In genomic region chr1:208154679-208155078, GRCh38 we compare ENCODE assay signal across 19 cellular contexts.
A peak's percentile ranks its signal among the peaks of the same experiment; 100 is the strongest.
DNase-seq lines count a peak whose midpoint lies in the region; ATAC-seq and TF ChIP-seq lines count a peak whose summit lies in the region.
"Had no signal": no experiment of that assay in that cellular context is flagged by ENCODE, and none has a peak within 500 bp of the region (broad histone marks: within the 10 kb centered on the region; RNA-seq: fewer than 3 reads in every experiment).

No MANE protein-coding gene starts in this region.

- CTCF ChIA-PET in HCT116 (lab: Charles Lee): no interaction called here

- RAD21 ChIA-PET in HCT116 (lab: Charles Lee; ENCODE audit: low non-redundant PET in 1 of 2, low total read pairs in 2 of 2, uncharacterized antibody in 2 of 2, unreplicated experiment in 2 of 2): no interaction called here

- no peaks in the 10 kb centered on the region for H3K36me3 ChIP-seq in HCT116 (ENCODE audit: control insufficient read depth in 1 of 2, insufficient read depth in 2 of 2, low read length in 2 of 2)
- H3K36me3 ChIP-seq: MG63 had no signal

- H3K4me1 Mint-ChIP-seq in T-helper 2 cell treated with Interferon-gamma antibody and Interleukin-4, amounts not matched to agents 5 μg/mL and 100 μg/mL, for 36 hours (ENCODE audit: low read depth): no peaks in the 10 kb centered on the region
- H3K4me1 Mint-ChIP-seq in natural killer cell: no peaks in the 10 kb centered on the region
- H3K4me1 Mint-ChIP-seq: activated naive CD8-positive, alpha-beta T cell treated with anti-CD3 and anti-CD28 coated beads for 36 hours; IgD-negative memory B cell; naive thymus-derived CD4-positive, alpha-beta T cell had no signal

- H3K4me3 ChIP-seq in HCT116 (replicated peaks in 1 of 2; ENCODE audit: low read depth in 1 of 2, low read length in 2 of 2): no peak overlapping the region
- H3K4me3 ChIP-seq: dorsolateral prefrontal cortex, esophagus squamous epithelium, MG63 had no signal

- H3K9me2 ChIP-seq in HCT116 (ENCODE audit: insufficient read depth): no peaks in the 10 kb centered on the region

- H3K36me3 Mint-ChIP-seq in T-helper 2 cell treated with Interferon-gamma antibody and Interleukin-4, amounts not matched to agents 5 μg/mL and 100 μg/mL, for 36 hours (ENCODE audit: low read depth): no peaks in the 10 kb centered on the region
- H3K36me3 Mint-ChIP-seq in natural killer cell: no peaks in the 10 kb centered on the region
- H3K36me3 Mint-ChIP-seq: activated naive CD8-positive, alpha-beta T cell treated with anti-CD3 and anti-CD28 coated beads for 36 hours; CD8-positive, alpha-beta T cell; IgD-negative memory B cell; naive thymus-derived CD4-positive, alpha-beta T cell had no signal

- intact Hi-C loops in HCT116 (cut with micrococcal nuclease): no loop called here
- intact Hi-C loops in left colon (cut with DNase I, micrococcal nuclease): no loop called here
- intact Hi-C loops in posterior vena cava (cut with DNase I): loop anchor here in 1 of 2 donors (1.0 kb wide), 1 partner anchor 95 kb away; no protein-coding TSS in a partner anchor
- intact Hi-C loops in natural killer cell (cut with micrococcal nuclease): no loop called here

- TF ChIP-seq CTCF in HCT116 (IDR thresholded peaks at IDR 0.05 in 2 of 3, conservative IDR thresholded peaks at IDR 0.05 in 1 of 3; ENCODE audit: borderline replicate concordance in 1 of 3, insufficient read depth in 1 of 3, low read depth in 2 of 3, low read length in 2 of 3) (no peak), natural killer cell (IDR thresholded peaks at IDR 0.05) (no peak)

- H3K4me1 ChIP-seq in HCT116 (ENCODE audit: control insufficient read depth in 1 of 2, insufficient read depth in 2 of 2, low read length in 2 of 2): peaks cover 0 to 7% of the 10 kb centered on the region in 2 experiments; a peak in 1 of 4 replicates

- BruUV-seq in HCT116 (replicated peaks; lab: Mats Ljungman, UMichigan): no TSS peak

- H3K27ac ChIP-seq in HCT116 (ENCODE audit: low read depth, low read length): no peak overlapping the region
- H3K27ac ChIP-seq: dorsolateral prefrontal cortex, esophagus squamous epithelium, HL-60 had no signal

- H3K9ac ChIP-seq in HCT116 (ENCODE audit: low read length): no peak overlapping the region

- H3K9me3 Mint-ChIP-seq in T-helper 2 cell treated with Interferon-gamma antibody and Interleukin-4, amounts not matched to agents 5 μg/mL and 100 μg/mL, for 36 hours: no peaks in the 10 kb centered on the region
- no peaks in the 10 kb centered on the region for H3K9me3 Mint-ChIP-seq in natural killer cell
- H3K9me3 Mint-ChIP-seq: activated naive CD8-positive, alpha-beta T cell treated with anti-CD3 and anti-CD28 coated beads for 36 hours; CD8-positive, alpha-beta T cell; IgD-negative memory B cell; naive thymus-derived CD4-positive, alpha-beta T cell had no signal

- H3K27ac Mint-ChIP-seq in T-helper 2 cell treated with Interferon-gamma antibody and Interleukin-4, amounts not matched to agents 5 μg/mL and 100 μg/mL, for 36 hours: no peak overlapping the region
- H3K27ac Mint-ChIP-seq in natural killer cell: no peak overlapping the region
- H3K27ac Mint-ChIP-seq: activated naive CD8-positive, alpha-beta T cell treated with anti-CD3 and anti-CD28 coated beads for 36 hours; CD8-positive, alpha-beta T cell; IgD-negative memory B cell; naive thymus-derived CD4-positive, alpha-beta T cell had no signal

- H3K4me3 Mint-ChIP-seq in T-helper 2 cell treated with Interferon-gamma antibody and Interleukin-4, amounts not matched to agents 5 μg/mL and 100 μg/mL, for 36 hours: no peak overlapping the region
- H3K4me3 Mint-ChIP-seq in natural killer cell: no peak overlapping the region
- H3K4me3 Mint-ChIP-seq: activated naive CD8-positive, alpha-beta T cell treated with anti-CD3 and anti-CD28 coated beads for 36 hours; CD8-positive, alpha-beta T cell; IgD-negative memory B cell; naive thymus-derived CD4-positive, alpha-beta T cell had no signal

- no peak overlapping the region for H2AFZ ChIP-seq in HCT116 (ENCODE audit: low read depth, low read length, poor library complexity, severe bottlenecking)

- ATAC-seq in HCT116 (no peak), left colon (peak; percentile 36), HG03135 (IDR thresholded peaks at IDR 0.05; ENCODE audit: unreplicated experiment) (no peak), natural killer cell (no peak)
- ATAC-seq: CD8-positive, alpha-beta T cell; naive thymus-derived CD4-positive, alpha-beta T cell; SK-N-SH treated with all-trans-retinoic acid at 6 μM for 48 hours had no signal

- no peak for TF ChIP-seq POLR2A in HCT116 (IDR thresholded peaks at IDR 0.05; ENCODE audit: borderline replicate concordance, extremely low read depth, insufficient read depth, insufficient read length)

- TF ChIP-seq RAD21 in HCT116 (IDR thresholded peaks at IDR 0.05; ENCODE audit: low read depth): 0 out of 2 replicates have a peak, but pooled peaks have one; percentile 3

- H3K27me3 ChIP-seq in HCT116 (ENCODE audit: insufficient read depth, low read length): peaks cover 15% of the 10 kb centered on the region
- H3K27me3 ChIP-seq: dorsolateral prefrontal cortex, esophagus squamous epithelium, MG63 had no signal

- H3K27me3 Mint-ChIP-seq in T-helper 2 cell treated with Interferon-gamma antibody and Interleukin-4, amounts not matched to agents 5 μg/mL and 100 μg/mL, for 36 hours (ENCODE audit: low read depth): peaks cover 10% of the 10 kb centered on the region
- peaks cover 6 to 8% of the 10 kb centered on the region in 2 donors for H3K27me3 Mint-ChIP-seq in natural killer cell (ENCODE audit: low read depth in 2 of 2)
- H3K27me3 Mint-ChIP-seq: activated naive CD8-positive, alpha-beta T cell treated with anti-CD3 and anti-CD28 coated beads for 36 hours had no signal

- no peaks in the 10 kb centered on the region for H4K20me1 ChIP-seq in HCT116 (ENCODE audit: insufficient read depth)

- DNase-seq in HCT116 (ENCODE audit: low read depth, low spot score): no peak
- peak; percentile 41 for DNase-seq in astrocyte of the hippocampus (ENCODE audit: low read depth, low spot score)
- DNase-seq in left colon: peak; percentile 61 to 70
- peak; percentile 90 for DNase-seq in posterior vena cava (ENCODE audit: low spot score)
- no peak for DNase-seq in H4 (ENCODE audit: low spot score)
- DNase-seq in T-helper 2 cell treated with Interferon-gamma antibody and Interleukin-4, amounts not matched to agents 5 μg/mL and 100 μg/mL, for 36 hours (ENCODE audit: low spot score): no peak
- no peak for DNase-seq in natural killer cell
- DNase-seq: activated naive CD8-positive, alpha-beta T cell treated with anti-CD3 and anti-CD28 coated beads for 36 hours; CD8-positive, alpha-beta T cell; dorsolateral prefrontal cortex; esophagus squamous epithelium; HCEC 1CT; MG63; naive thymus-derived CD4-positive, alpha-beta T cell; stimulated activated CD4-positive, alpha-beta T cell treated with anti-CD3 and anti-CD28 coated beads, Interleukin-12 subunit alpha, Interleukin-12 subunit beta, amount 100 ng/mL, for 4 hours had no signal

- POLR2A ChIA-PET in HCT116 (lab: Charles Lee): no interaction called here

- no peak overlapping the region for H3K4me2 ChIP-seq in HCT116 (ENCODE audit: low read length)

- H3K9me3 ChIP-seq in HCT116 (ENCODE audit: control insufficient read depth in 1 of 2, insufficient read depth in 1 of 2, low read depth in 1 of 2, low read length in 2 of 2): no peaks in the 10 kb centered on the region
- H3K9me3 ChIP-seq: esophagus squamous epithelium, MG63 had no signal

- no peaks in the 10 kb centered on the region for H3K79me2 ChIP-seq in HCT116 (ENCODE audit: insufficient read depth, low read length)

TF ChIP-seq in HCT116, 20 proteins besides CTCF, POLR2A, EP300 and RAD21 (continues in another document):
- TF ChIP-seq SRF (IDR thresholded peaks at IDR 0.05; ENCODE audit: low read depth) (no peak), FOSL1 (IDR thresholded peaks at IDR 0.05; ENCODE audit: low read depth) (no peak), ELF1 (IDR thresholded peaks at IDR 0.05; ENCODE audit: borderline replicate concordance, low read depth) (no peak), ZNF274 (IDR thresholded peaks at IDR 0.05; ENCODE audit: low read depth, low read length) (no peak), ATF3 (IDR thresholded peaks at IDR 0.05) (no peak), TCF7L2 (IDR thresholded peaks at IDR 0.05; ENCODE audit: borderline replicate concordance, extremely low read depth, insufficient read depth, insufficient read length) (no peak)
- TF ChIP-seq, protein P1, sequence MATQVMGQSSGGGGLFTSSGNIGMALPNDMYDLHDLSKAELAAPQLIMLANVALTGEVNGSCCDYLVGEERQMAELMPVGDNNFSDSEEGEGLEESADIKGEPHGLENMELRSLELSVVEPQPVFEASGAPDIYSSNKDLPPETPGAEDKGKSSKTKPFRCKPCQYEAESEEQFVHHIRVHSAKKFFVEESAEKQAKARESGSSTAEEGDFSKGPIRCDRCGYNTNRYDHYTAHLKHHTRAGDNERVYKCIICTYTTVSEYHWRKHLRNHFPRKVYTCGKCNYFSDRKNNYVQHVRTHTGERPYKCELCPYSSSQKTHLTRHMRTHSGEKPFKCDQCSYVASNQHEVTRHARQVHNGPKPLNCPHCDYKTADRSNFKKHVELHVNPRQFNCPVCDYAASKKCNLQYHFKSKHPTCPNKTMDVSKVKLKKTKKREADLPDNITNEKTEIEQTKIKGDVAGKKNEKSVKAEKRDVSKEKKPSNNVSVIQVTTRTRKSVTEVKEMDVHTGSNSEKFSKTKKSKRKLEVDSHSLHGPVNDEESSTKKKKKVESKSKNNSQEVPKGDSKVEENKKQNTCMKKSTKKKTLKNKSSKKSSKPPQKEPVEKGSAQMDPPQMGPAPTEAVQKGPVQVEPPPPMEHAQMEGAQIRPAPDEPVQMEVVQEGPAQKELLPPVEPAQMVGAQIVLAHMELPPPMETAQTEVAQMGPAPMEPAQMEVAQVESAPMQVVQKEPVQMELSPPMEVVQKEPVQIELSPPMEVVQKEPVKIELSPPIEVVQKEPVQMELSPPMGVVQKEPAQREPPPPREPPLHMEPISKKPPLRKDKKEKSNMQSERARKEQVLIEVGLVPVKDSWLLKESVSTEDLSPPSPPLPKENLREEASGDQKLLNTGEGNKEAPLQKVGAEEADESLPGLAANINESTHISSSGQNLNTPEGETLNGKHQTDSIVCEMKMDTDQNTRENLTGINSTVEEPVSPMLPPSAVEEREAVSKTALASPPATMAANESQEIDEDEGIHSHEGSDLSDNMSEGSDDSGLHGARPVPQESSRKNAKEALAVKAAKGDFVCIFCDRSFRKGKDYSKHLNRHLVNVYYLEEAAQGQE (IDR thresholded peaks at IDR 0.05; ENCODE audit: low read depth): no peak

Comparison
In these comparisons a context has a peak if more than half of its experiments do, and no peak if none do; other contexts are left out.
1. DNase-seq: peak in astrocyte of the hippocampus (single experiment), left colon (2 of 2) and posterior vena cava (single experiment); none in HCT116 (single experiment), H4 (single experiment), T-helper 2 cell treated with Interferon-gamma antibody and Interleukin-4, amounts not matched to agents 5 μg/mL and 100 μg/mL, for 36 hours (single experiment) and natural killer cell (single experiment).